In the genomic region with DNA sequence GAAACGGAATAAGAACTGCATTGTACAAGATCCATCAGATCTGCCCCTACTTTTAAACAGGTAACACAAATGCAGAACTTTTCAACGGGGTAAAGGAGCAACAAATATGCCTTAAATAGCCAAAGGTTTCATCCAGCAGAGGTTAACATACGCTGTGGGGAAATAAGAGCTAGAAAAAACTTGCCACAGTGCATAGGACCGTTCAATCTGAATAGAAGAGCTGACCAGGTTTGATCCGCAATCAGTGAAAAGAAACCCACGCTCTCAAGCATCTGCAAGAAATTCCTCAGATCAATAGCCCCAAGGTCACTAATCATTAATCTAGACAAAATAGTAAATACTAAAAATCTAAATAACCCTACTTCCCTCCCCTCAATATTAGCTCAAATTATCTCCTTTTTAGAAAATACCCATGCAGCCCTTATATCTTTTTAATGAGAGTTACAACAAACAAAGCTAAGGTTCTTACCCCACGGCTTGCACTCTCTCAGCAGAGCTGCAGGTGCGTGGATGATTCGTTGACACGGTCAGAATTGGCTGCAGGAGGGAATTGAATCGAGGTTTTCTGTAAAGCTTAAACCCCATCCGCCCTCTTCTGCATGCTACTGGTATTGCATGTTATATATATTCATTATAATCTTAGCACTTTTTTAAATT, we compare ENCODE assay signal across 8 cellular contexts. TPM values are rescaled to one million over a fixed set of nuclear protein-coding genes. Genes with fewer than 3 reads are reported as not detected.
DNase-seq lines count a peak whose midpoint lies in the region; ATAC-seq and TF ChIP-seq lines count a peak whose summit lies in the region.

A gene with protein sequence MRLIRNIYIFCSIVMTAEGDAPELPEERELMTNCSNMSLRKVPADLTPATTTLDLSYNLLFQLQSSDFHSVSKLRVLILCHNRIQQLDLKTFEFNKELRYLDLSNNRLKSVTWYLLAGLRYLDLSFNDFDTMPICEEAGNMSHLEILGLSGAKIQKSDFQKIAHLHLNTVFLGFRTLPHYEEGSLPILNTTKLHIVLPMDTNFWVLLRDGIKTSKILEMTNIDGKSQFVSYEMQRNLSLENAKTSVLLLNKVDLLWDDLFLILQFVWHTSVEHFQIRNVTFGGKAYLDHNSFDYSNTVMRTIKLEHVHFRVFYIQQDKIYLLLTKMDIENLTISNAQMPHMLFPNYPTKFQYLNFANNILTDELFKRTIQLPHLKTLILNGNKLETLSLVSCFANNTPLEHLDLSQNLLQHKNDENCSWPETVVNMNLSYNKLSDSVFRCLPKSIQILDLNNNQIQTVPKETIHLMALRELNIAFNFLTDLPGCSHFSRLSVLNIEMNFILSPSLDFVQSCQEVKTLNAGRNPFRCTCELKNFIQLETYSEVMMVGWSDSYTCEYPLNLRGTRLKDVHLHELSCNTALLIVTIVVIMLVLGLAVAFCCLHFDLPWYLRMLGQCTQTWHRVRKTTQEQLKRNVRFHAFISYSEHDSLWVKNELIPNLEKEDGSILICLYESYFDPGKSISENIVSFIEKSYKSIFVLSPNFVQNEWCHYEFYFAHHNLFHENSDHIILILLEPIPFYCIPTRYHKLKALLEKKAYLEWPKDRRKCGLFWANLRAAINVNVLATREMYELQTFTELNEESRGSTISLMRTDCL (minus strand): TSS at position 539 of the 657 bp plus-strand sequence. CDS start 7,400 bp downstream, outside the sequence.

- H3K4me3 ChIP-seq in DND-41 (ENCODE audit: low read depth in 1 of 2, low read length in 2 of 2) (no peak within 1 kb of the TSS), smooth muscle cell (no peak within 1 kb of the TSS)

- H3K4me2 ChIP-seq in DND-41 (ENCODE audit: insufficient read depth, low read length) (no peak within 1 kb of the TSS), smooth muscle cell (no peak within 1 kb of the TSS)

- TF ChIP-seq CTCF in DND-41 (IDR thresholded peaks at IDR 0.05; ENCODE audit: borderline replicate concordance, extremely low read depth, low read length, poor library complexity, severe bottlenecking) (peak; percentile 75), smooth muscle cell (IDR thresholded peaks at IDR 0.05; ENCODE audit: borderline replicate concordance, insufficient read depth, poor library complexity, severe bottlenecking) (peak; percentile 59)

- H3K9me3 ChIP-seq in DND-41 (ENCODE audit: insufficient read depth, low read length, severe bottlenecking): no peaks in the 10 kb centered on the region
- no peaks in the 10 kb centered on the region for H3K9me3 ChIP-seq in smooth muscle cell (replicated peaks; ENCODE audit: low read depth)

- intact Hi-C loops in left ventricle myocardium superior (cut with micrococcal nuclease): no loop called here

- 44% methylated on average over 12 of the region's 12 CpGs for WGBS in smooth muscle cell (ENCODE audit: low lambda C conversion rate)

- H3K36me3 ChIP-seq in DND-41 (ENCODE audit: insufficient read depth, low read length): no peaks in the 10 kb centered on the region
- no peaks in the 10 kb centered on the region for H3K36me3 ChIP-seq in smooth muscle cell (ENCODE audit: low read depth)

- H3K9me3 Mint-ChIP-seq in activated naive CD4-positive, alpha-beta T cell treated with anti-CD3 and anti-CD28 coated beads, Interleukin-2, amount 50 U/mL, for 72 hours: no peaks in the 10 kb centered on the region

- H3K27me3 ChIP-seq in DND-41 (ENCODE audit: insufficient read depth, low read length, poor library complexity) (no peaks in the 10 kb centered on the region), smooth muscle cell (ENCODE audit: low read depth) (peaks cover 7% of the 10 kb centered on the region)

- H3K27ac Mint-ChIP-seq in activated naive CD4-positive, alpha-beta T cell treated with anti-CD3 and anti-CD28 coated beads, Interleukin-2, amount 50 U/mL, for 72 hours: no peak within 1 kb of the TSS

- H3K36me3 Mint-ChIP-seq in activated naive CD4-positive, alpha-beta T cell treated with anti-CD3 and anti-CD28 coated beads, Interleukin-2, amount 50 U/mL, for 72 hours: no peaks in the 10 kb centered on the region

- H3K9ac ChIP-seq in DND-41 (ENCODE audit: low read depth, low read length) (no peak within 1 kb of the TSS), smooth muscle cell (ENCODE audit: low read depth) (no peak within 1 kb of the TSS)

- H3K4me1 ChIP-seq in DND-41 (ENCODE audit: insufficient read depth, low read length): no peaks in the 10 kb centered on the region
- no peaks in the 10 kb centered on the region for H3K4me1 ChIP-seq in smooth muscle cell (ENCODE audit: low read depth)

- no peaks in the 10 kb centered on the region for H3F3A ChIP-seq in smooth muscle cell (ENCODE audit: low read depth)

- H4K20me1 ChIP-seq in DND-41 (ENCODE audit: insufficient read depth, low read length) (no peaks in the 10 kb centered on the region), smooth muscle cell (ENCODE audit: low read depth) (no peaks in the 10 kb centered on the region)

- H2AFZ ChIP-seq in DND-41 (ENCODE audit: low read depth, low read length) (no peak within 1 kb of the TSS), smooth muscle cell (ENCODE audit: low read depth) (no peak within 1 kb of the TSS)

- no peak within 1 kb of the TSS for H3K27ac ChIP-seq in DND-41 (ENCODE audit: low read length)
- no peak within 1 kb of the TSS for H3K27ac ChIP-seq in smooth muscle cell (ENCODE audit: low read depth)

- DNase-seq in DND-41 (peak; percentile 48), NCI-H526 treated with DMSO at 0.1 percent for 48 hours (lab: John Stamatoyannopoulos, UW) (peak; percentile 17), left ventricle myocardium superior (no peak), smooth muscle cell (lab: John Stamatoyannopoulos, UW; ENCODE audit: unreplicated experiment) (no peak), NK-92 (lab: John Stamatoyannopoulos, UW; ENCODE audit: unreplicated experiment) (no peak)
- DNase-seq in activated naive CD4-positive, alpha-beta T cell treated with anti-CD3 and anti-CD28 coated beads, Interleukin-2, amount 50 U/mL, for 72 hours (ENCODE audit: low spot score in 2 of 2): peak in 1 of 2 donors; percentile 31

- H3K79me2 ChIP-seq in DND-41 (ENCODE audit: insufficient read depth, low read length): no peaks in the 10 kb centered on the region
- no peaks in the 10 kb centered on the region for H3K79me2 ChIP-seq in smooth muscle cell (ENCODE audit: low read depth)

- peak; percentile 82 for ATAC-seq in DND-41 (ENCODE audit: insufficient read depth, low read depth)
- peak; percentile 74 for ATAC-seq in GM19324 (IDR thresholded peaks at IDR 0.05; ENCODE audit: low FRiP score, unreplicated experiment)
- ATAC-seq in HG03342 (IDR thresholded peaks at IDR 0.05; ENCODE audit: unreplicated experiment): peak; percentile 59
- ATAC-seq in activated naive CD4-positive, alpha-beta T cell treated with anti-CD3 and anti-CD28 coated beads, Interleukin-2, amount 50 U/mL, for 72 hours: peak; percentile 46 to 47
- peak; percentile 60 for ATAC-seq in left ventricle myocardium superior

RNA-seq across cellular contexts. Expression of the gene that starts here (rescaled TPM):
- total RNA-seq in activated naive CD4-positive, alpha-beta T cell treated with anti-CD3 and anti-CD28 coated beads, Interleukin-2, amount 50 U/mL, for 72 hours: under 1 TPM in 1 of 2 donors, not detected in 1; 0.27 TPM
- total RNA-seq in left ventricle myocardium superior (not detected), smooth muscle cell (not detected in 2 replicates)
- not detected in 2 replicates for polyA plus RNA-seq in smooth muscle cell

Comparison
In these comparisons a context has a peak if more than half of its experiments do, and no peak if none do; other contexts are left out.
1. Peak in ATAC-seq in activated naive CD4-positive, alpha-beta T cell treated with anti-CD3 and anti-CD28 coated beads, Interleukin-2, amount 50 U/mL, for 72 hours; RNA of the gene not detected or under 1 TPM.
2. Peak in ATAC-seq in left ventricle myocardium superior; RNA of the gene not detected or under 1 TPM.
3. DNase-seq: peak in DND-41 (single experiment) and NCI-H526 treated with DMSO at 0.1 percent for 48 hours (single experiment); none in left ventricle myocardium superior (single experiment), smooth muscle cell (single experiment) and NK-92 (single experiment).
4. Peak in every context shown above with its lines, with median percentiles within 50 percentile points of each other: ATAC-seq.